1 cellular context compared by ENCODE assay signal in genomic region chr14:104724981-104725771, GRCh38.
TF ChIP-seq lines count a peak whose summit lies in the region.

No MANE protein-coding gene starts in this region.

TF ChIP-seq in IMR-90, 13 proteins besides CTCF, POLR2A, EP300 and RAD21 (continued from another document):
- TF ChIP-seq ELK1 (IDR thresholded peaks at IDR 0.05; ENCODE audit: borderline replicate concordance, low read depth, low read length) = no peak
